In genomic region chr3:181265750-181266333, GRCh38 we compare ENCODE assay signal across 8 cellular contexts.
DNase-seq lines count a peak whose midpoint lies in the region; ATAC-seq, FAIRE-seq and TF ChIP-seq lines count a peak whose summit lies in the region.

No MANE protein-coding gene starts in this region.

- TF ChIP-seq POLR2A in A549 (IDR thresholded peaks at IDR 0.05; ENCODE audit: low read length), result no peak

- DNase-seq in A549 (ENCODE audit: low read depth in 1 of 2, low spot score in 1 of 2), result no peak
- DNase-seq in T-cell, result no peak
- no peak for DNase-seq in osteocyte (ENCODE audit: extremely low spot score, unreplicated experiment)
- DNase-seq in G401 (ENCODE audit: low spot score), result no peak
- DNase-seq in NCI-H82 treated with DMSO at 0.1 percent for 48 hours (lab: John Stamatoyannopoulos, UW; ENCODE audit: unreplicated experiment), result no peak
- DNase-seq in DMS79 (lab: John Stamatoyannopoulos, UW), result no peak

- H3K4me1 ChIP-seq in A549, result no peaks in the 10 kb centered on the region

- H3K27ac ChIP-seq in A549, result no peak overlapping the region

- H3K9me3 Mint-ChIP-seq in T-cell, result peaks cover 2 to 5% (median 5%) of the 10 kb centered on the region in 3 donors
- peaks cover 5% of the 10 kb centered on the region for H3K9me3 Mint-ChIP-seq in osteocyte (ENCODE audit: unreplicated experiment)

- TF ChIP-seq EP300 in A549 (IDR thresholded peaks at IDR 0.05), result no peak

- TF ChIP-seq CTCF in A549 (IDR thresholded peaks at IDR 0.05) (no peak), osteocyte (IDR thresholded peaks at IDR 0.05) (no peak)

- H3K36me3 Mint-ChIP-seq in T-cell (no peaks in the 10 kb centered on the region), osteocyte (ENCODE audit: unreplicated experiment) (no peaks in the 10 kb centered on the region)

- H3K27me3 Mint-ChIP-seq in T-cell, result peaks cover 3 to 9% of the 10 kb centered on the region in 2 donors
- peaks cover 3% of the 10 kb centered on the region for H3K27me3 Mint-ChIP-seq in osteocyte (ENCODE audit: unreplicated experiment)

- H3K4me3 ChIP-seq in A549, result no peak overlapping the region

- H3K4me3 Mint-ChIP-seq in T-cell, result peak overlapping the region; percentile 52 to 66 (median 62)
- H3K4me3 Mint-ChIP-seq in osteocyte (ENCODE audit: unreplicated experiment), result peak overlapping the region; percentile 24

- TF ChIP-seq RAD21 in A549 (conservative IDR thresholded peaks at IDR 0.05 in 1 of 2, IDR thresholded peaks at IDR 0.05 in 1 of 2), result no peak

- H3K27ac Mint-ChIP-seq in T-cell, result peak overlapping the region in 1 of 2 donors; percentile 62
- H3K27ac Mint-ChIP-seq in osteocyte (ENCODE audit: unreplicated experiment), result no peak overlapping the region

- H3K4me1 Mint-ChIP-seq in T-cell (peaks cover 0 to 4% (median 3%) of the 10 kb centered on the region in 3 donors), osteocyte (ENCODE audit: unreplicated experiment) (no peaks in the 10 kb centered on the region)

- ATAC-seq in A549 (no peak), GM18909 (IDR thresholded peaks at IDR 0.05; ENCODE audit: poor library complexity, unreplicated experiment) (peak; percentile 95), HG03108 (IDR thresholded peaks at IDR 0.05; ENCODE audit: unreplicated experiment) (peak; percentile 80), T-cell (replicated peaks in 1 of 4) (no peak)

- in situ Hi-C loops in G401 (cut with HindIII; ENCODE audit: low sequenced_read_pairs), result no loop called here

- CTCF ChIA-PET in A549 (lab: Yijun Ruan, JAX), result no interaction called here
- CTCF ChIA-PET in T-cell (lab: Charles Lee), result no interaction called here

- H3K9me3 ChIP-seq in A549, result no peaks in the 10 kb centered on the region

- FAIRE-seq in A549 (lab: Jason Lieb, UNC), result no peak

- 19% methylated on average over 4 of the region's 4 CpGs for WGBS in A549 (ENCODE audit: missing lambda C conversion rate)

- H3K4me2 ChIP-seq in A549, result peak overlapping the region; percentile 28; the same call in 2 of the 3 replicates

- POLR2A ChIA-PET in A549 (lab: Yijun Ruan, JAX), result no interaction called here
- POLR2A ChIA-PET in T-cell (lab: Charles Lee), result no interaction called here

TF ChIP-seq in A549, 52 proteins besides CTCF, POLR2A, EP300 and RAD21:
- no peak for TF ChIP-seq TP53 (CRISPR knock-in tag; IDR thresholded peaks at IDR 0.05)
- no peak for TF ChIP-seq CEBPB (IDR thresholded peaks at IDR 0.05)
- TF ChIP-seq JUNB (IDR thresholded peaks at IDR 0.05), result no peak
- no peak for TF ChIP-seq CHD2 (IDR thresholded peaks at IDR 0.05; ENCODE audit: low read length, partially characterized antibody)
- no peak for TF ChIP-seq ZSCAN20 (CRISPR knock-in tag; IDR thresholded peaks at IDR 0.05)
- no peak for TF ChIP-seq ESRRA (IDR thresholded peaks at IDR 0.05; ENCODE audit: borderline replicate concordance, low read length)
- TF ChIP-seq REST (IDR thresholded peaks at IDR 0.05), result no peak
- no peak for TF ChIP-seq RARB (CRISPR knock-in tag; IDR thresholded peaks at IDR 0.05)
- TF ChIP-seq CBX8 (IDR thresholded peaks at IDR 0.05), result no peak
- TF ChIP-seq SMC3 (IDR thresholded peaks at IDR 0.05), result no peak
- TF ChIP-seq TFCP2L1 (CRISPR knock-in tag; IDR thresholded peaks at IDR 0.05), result no peak
- TF ChIP-seq MAX (IDR thresholded peaks at IDR 0.05), result no peak
- no peak for TF ChIP-seq USF2 (IDR thresholded peaks at IDR 0.05)
- TF ChIP-seq POLR2AphosphoS2 (conservative IDR thresholded peaks at IDR 0.05; ENCODE audit: low read length), result no peak

Comparison
In these comparisons a context has a peak if more than half of its experiments do, and no peak if none do; other contexts are left out.
1. ATAC-seq: peak in GM18909 (single experiment) and HG03108 (single experiment); none in A549 (0 of 2) and T-cell (0 of 4).